In the genomic region with DNA sequence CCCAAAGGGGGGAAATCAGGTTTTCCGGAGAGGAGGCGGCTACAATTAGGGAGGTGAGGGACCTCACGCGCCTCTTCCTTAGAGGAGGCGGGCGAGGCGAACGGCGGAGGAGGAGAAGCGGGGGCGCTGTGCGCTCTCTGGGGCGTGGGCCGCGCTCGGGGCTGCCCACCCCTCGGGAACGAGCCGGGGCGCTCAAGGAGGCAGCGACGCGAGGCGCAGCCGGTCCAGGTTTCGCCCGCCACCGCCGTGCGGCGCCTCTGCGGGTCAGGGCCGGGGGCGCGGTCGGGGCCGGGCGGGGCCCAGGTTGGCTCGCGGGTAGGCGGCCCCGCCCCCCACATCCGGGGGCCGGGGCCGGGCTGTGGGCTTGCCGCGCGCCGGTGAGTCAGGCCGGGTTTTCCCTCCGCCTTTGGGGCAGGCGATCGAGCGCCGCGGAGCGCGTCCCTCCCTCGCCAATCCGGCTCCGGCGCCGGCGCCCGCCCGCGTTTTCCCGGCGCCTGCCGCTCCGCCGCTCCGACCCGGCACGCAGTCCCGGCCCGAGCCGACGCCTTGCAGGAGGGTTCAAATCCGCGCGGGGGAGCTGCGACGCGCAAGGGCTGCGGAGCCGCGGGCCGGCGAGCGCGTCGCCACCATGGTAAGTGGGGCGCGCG, we compare ENCODE assay signal across 8 cellular contexts. TPM values are rescaled to one million over a fixed set of nuclear protein-coding genes. Genes with fewer than 3 reads are reported as not detected.
DNase-seq lines count a peak whose midpoint lies in the region; ATAC-seq and TF ChIP-seq lines count a peak whose summit lies in the region.

A gene with protein sequence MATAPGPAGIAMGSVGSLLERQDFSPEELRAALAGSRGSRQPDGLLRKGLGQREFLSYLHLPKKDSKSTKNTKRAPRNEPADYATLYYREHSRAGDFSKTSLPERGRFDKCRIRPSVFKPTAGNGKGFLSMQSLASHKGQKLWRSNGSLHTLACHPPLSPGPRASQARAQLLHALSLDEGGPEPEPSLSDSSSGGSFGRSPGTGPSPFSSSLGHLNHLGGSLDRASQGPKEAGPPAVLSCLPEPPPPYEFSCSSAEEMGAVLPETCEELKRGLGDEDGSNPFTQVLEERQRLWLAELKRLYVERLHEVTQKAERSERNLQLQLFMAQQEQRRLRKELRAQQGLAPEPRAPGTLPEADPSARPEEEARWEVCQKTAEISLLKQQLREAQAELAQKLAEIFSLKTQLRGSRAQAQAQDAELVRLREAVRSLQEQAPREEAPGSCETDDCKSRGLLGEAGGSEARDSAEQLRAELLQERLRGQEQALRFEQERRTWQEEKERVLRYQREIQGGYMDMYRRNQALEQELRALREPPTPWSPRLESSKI (plus strand): TSS at position 392 of the 647 bp plus-strand sequence. CDS start 6,052 bp downstream, outside the sequence.

- no peaks in the 10 kb centered on the region for H3K9me3 ChIP-seq in lung (ENCODE audit: control insufficient read depth in 2 of 2, insufficient read depth in 1 of 2, low read length in 1 of 2)

- H3K36me3 Mint-ChIP-seq in chondrocyte (ENCODE audit: low read depth): no peaks in the 10 kb centered on the region

- peak within 1 kb of the TSS; percentile 90 for H3K4me3 ChIP-seq in GM12864 (ENCODE audit: low read depth, low read length)
- peak within 1 kb of the TSS; percentile 74 for H3K4me3 ChIP-seq in lung

- peaks cover 20% of the 10 kb centered on the region for H3K27me3 Mint-ChIP-seq in chondrocyte (ENCODE audit: low read depth)

- WGBS in lung, 2 donors: 1% methylated on average over 61 to 96 of the region's 96 CpGs

- no peaks in the 10 kb centered on the region for H3K27me3 ChIP-seq in lung (ENCODE audit: control insufficient read depth, insufficient read depth)

- peak within 1 kb of the TSS; percentile 82 for H3K4me3 Mint-ChIP-seq in chondrocyte (ENCODE audit: unreplicated experiment)

- H3K27ac ChIP-seq in lung (ENCODE audit: low read depth in 1 of 2, low read length in 1 of 2): peak within 1 kb of the TSS; percentile 70 to 73

- ATAC-seq in GM21737 (IDR thresholded peaks at IDR 0.05; ENCODE audit: unreplicated experiment) (peak; percentile 44), lung (ENCODE audit: insufficient read depth, low FRiP score) (peak; percentile 85)
- ATAC-seq in activated CD4-positive, CD25-positive, alpha-beta regulatory T cell treated with anti-CD3 and anti-CD28 coated beads, Interleukin-2, amount 50 U/mL, for 24 hours: peak; percentile 88 to 90

- peak; percentile 25 for TF ChIP-seq CTCF in GM12864 (IDR thresholded peaks at IDR 0.05; ENCODE audit: low read depth, low read length, missing control alignments)
- TF ChIP-seq CTCF in chondrocyte (IDR thresholded peaks at IDR 0.05): peak; percentile 42
- TF ChIP-seq CTCF in lung (IDR thresholded peaks at IDR 0.05; ENCODE audit: control extremely low read depth, extremely low read depth): no peak

- no peak within 1 kb of the TSS for H3K27ac Mint-ChIP-seq in chondrocyte (ENCODE audit: unreplicated experiment)

- H3K36me3 ChIP-seq in lung (ENCODE audit: control insufficient read depth in 2 of 2, insufficient read depth in 2 of 2, low read length in 2 of 2): no peaks in the 10 kb centered on the region

- no peak for DNase-seq in GM12864 (ENCODE audit: low read depth)
- peak; percentile 32 for DNase-seq in M059J (ENCODE audit: low read depth)
- no peak for DNase-seq in chondrocyte (ENCODE audit: low spot score)
- DNase-seq in lung (ENCODE audit: low spot score): peak; percentile 67
- peak; percentile 64 to 70 for DNase-seq in stimulated activated CD8-positive, alpha-beta memory T cell treated with anti-CD3 and anti-CD28 coated beads, Interleukin-2, amount 100 ng/mL, for 1 hour (ENCODE audit: low read depth in 2 of 2)
- DNase-seq in SHP77 treated with DMSO at 0.1 percent for 48 hours (lab: John Stamatoyannopoulos, UW): no peak

- no peaks in the 10 kb centered on the region for H3K9me3 Mint-ChIP-seq in chondrocyte (ENCODE audit: low read depth)

- peaks cover 0 to 21% of the 10 kb centered on the region in 2 donors for H3K4me1 ChIP-seq in lung (ENCODE audit: control insufficient read depth in 2 of 2, insufficient read depth in 2 of 2, low read length in 2 of 2)

- peaks cover 18% of the 10 kb centered on the region for H3K4me1 Mint-ChIP-seq in chondrocyte (ENCODE audit: low read depth)

RNA-seq across cellular contexts. Expression of the gene that starts here (rescaled TPM):
- total RNA-seq in M059J (2014; rRNA removed; shearing (Covaris generic)): 0.05 TPM in 1 of 2 replicates, not detected in the other
- total RNA-seq in chondrocyte: 0.27 to 0.44 TPM (median 0.32 TPM) in 3 replicates
- 10 to 100 TPM; 10.9 to 11.4 TPM for total RNA-seq in lung
- polyA plus RNA-seq in lung: 1 to 10 TPM; 6.1 to 6.3 TPM

Comparison
In these comparisons a context has a peak if more than half of its experiments do, and no peak if none do; other contexts are left out.
1. Peak in DNase-seq in M059J; RNA of the gene not detected or under 1 TPM.
2. DNase-seq: peak in lung (single experiment) and stimulated activated CD8-positive, alpha-beta memory T cell treated with anti-CD3 and anti-CD28 coated beads, Interleukin-2, amount 100 ng/mL, for 1 hour (2 of 2); none in GM12864 (single experiment), chondrocyte (single experiment) and SHP77 treated with DMSO at 0.1 percent for 48 hours (single experiment).
3. Peak in every context shown above with its lines, with median percentiles within 50 percentile points of each other: ATAC-seq.